ENCODE assay signal across 8 cellular contexts in genomic region chr19:23686622-23687423, GRCh38.
DNase-seq lines count a peak whose midpoint lies in the region; ATAC-seq lines count a peak whose summit lies in the region.

Gene ZNF675, minus strand, starts transcription at chr19:23687212. Its CDS starts 179 bp downstream, at chr19:23687033.

- peaks cover 19% of the 10 kb centered on the region for H3K36me3 Mint-ChIP-seq in central memory CD8-positive, alpha-beta T cell (ENCODE audit: insufficient read depth)

- peaks cover 42% of the 10 kb centered on the region for H3K4me1 Mint-ChIP-seq in central memory CD8-positive, alpha-beta T cell

- no peaks in the 10 kb centered on the region for H3K9me3 Mint-ChIP-seq in central memory CD8-positive, alpha-beta T cell

- DNase-seq in ACHN (peak; percentile 91), NCI-H2227 (lab: John Stamatoyannopoulos, UW; ENCODE audit: unreplicated experiment) (peak; percentile 86), islet precursor cell (peak; percentile 98)
- DNase-seq in activated CD4-positive, CD25-positive, alpha-beta regulatory T cell (lab: John Stamatoyannopoulos, UW) = peak; percentile 69 to 75 (median 74)
- peak; percentile 77 to 82 for DNase-seq in central memory CD8-positive, alpha-beta T cell (ENCODE audit: low spot score in 2 of 2)
- peak; percentile 67 to 85 (median 84) for DNase-seq in stimulated activated CD4-positive, alpha-beta T cell treated with anti-CD3 and anti-CD28 coated beads, Interleukin-12 subunit alpha, Interleukin-12 subunit beta, amount 100 ng/mL, for 48 hours (ENCODE audit: low read depth in 2 of 3, low spot score in 1 of 3)

- peak within 1 kb of the TSS; percentile 98 for H3K4me3 Mint-ChIP-seq in central memory CD8-positive, alpha-beta T cell

- peak within 1 kb of the TSS; percentile 99 for H3K27ac Mint-ChIP-seq in central memory CD8-positive, alpha-beta T cell (ENCODE audit: low read depth)

- H3K27me3 Mint-ChIP-seq in central memory CD8-positive, alpha-beta T cell = no peaks in the 10 kb centered on the region

- in situ Hi-C loops in ACHN (cut with HindIII; ENCODE audit: low pct_ligation_motif_present, low pct_unique_long_range_greater_than_20kb, low sequenced_read_pairs) = no loop called here

- ATAC-seq in GM18870 (IDR thresholded peaks at IDR 0.05; ENCODE audit: unreplicated experiment) = peak; percentile 97
- ATAC-seq in HG03135 (IDR thresholded peaks at IDR 0.05; ENCODE audit: unreplicated experiment) = peak; percentile 89
- ATAC-seq in central memory CD8-positive, alpha-beta T cell (replicated peaks; ENCODE audit: extremely low read depth, poor library complexity, severe bottlenecking) = peak; percentile 96

Comparison
In these comparisons a context has a peak if more than half of its experiments do, and no peak if none do; other contexts are left out.
1. Peak in every context shown above with its lines: DNase-seq and ATAC-seq.